In genomic region chr20:18188446-18188845, GRCh38 we compare ENCODE assay signal across 18 cellular contexts. TPM values are rescaled to one million over a fixed set of nuclear protein-coding genes. Genes with fewer than 3 reads are reported as not detected.
DNase-seq lines count a peak whose midpoint lies in the region; ATAC-seq, FAIRE-seq and TF ChIP-seq lines count a peak whose summit lies in the region.
"Had no signal": no experiment of that assay in that cellular context is flagged by ENCODE, and none has a peak within 500 bp of the region (broad histone marks: within the 10 kb centered on the region; RNA-seq: fewer than 3 reads in every experiment).

No MANE protein-coding gene starts in this region.

- H3K27ac ChIP-seq in right cardiac atrium (ENCODE audit: low read length) = no peak overlapping the region
- H3K27ac ChIP-seq in astrocyte (ENCODE audit: low read depth, low read length) = no peak overlapping the region
- H3K27ac ChIP-seq in smooth muscle cell (ENCODE audit: low read depth) = no peak overlapping the region

- ATAC-seq in Right ventricle myocardium superior (ENCODE audit: poor library complexity) = peak; percentile 53
- no peak for ATAC-seq in right cardiac atrium
- no peak for ATAC-seq in GM19455 (IDR thresholded peaks at IDR 0.05; ENCODE audit: unreplicated experiment)
- ATAC-seq in GM18520 (IDR thresholded peaks at IDR 0.05; ENCODE audit: unreplicated experiment) = no peak

- no peaks in the 10 kb centered on the region for H3K27me3 Mint-ChIP-seq in astrocyte (ENCODE audit: low read depth, unreplicated experiment)
- H3K27me3 Mint-ChIP-seq: CD4-positive, alpha-beta memory T cell had no signal

- H3K4me1 ChIP-seq in right cardiac atrium (ENCODE audit: control insufficient read depth, insufficient read depth, low read length) (no peaks in the 10 kb centered on the region), astrocyte (ENCODE audit: insufficient read depth, low read length) (no peaks in the 10 kb centered on the region), smooth muscle cell (ENCODE audit: low read depth) (no peaks in the 10 kb centered on the region)
- H3K4me1 ChIP-seq: BE2C had no signal

- FAIRE-seq in astrocyte (lab: Jason Lieb, UNC) (no peak), RCC 7860 (lab: Jason Lieb, UNC) (no peak)

- peaks cover 12% of the 10 kb centered on the region for H3K36me3 Mint-ChIP-seq in astrocyte (ENCODE audit: low read depth, unreplicated experiment)

- 49% methylated on average over 3 of the region's 3 CpGs for WGBS in right cardiac atrium
- WGBS in smooth muscle cell (ENCODE audit: low lambda C conversion rate) = 57% methylated on average over 3 of the region's 3 CpGs

- H3K4me2 ChIP-seq in astrocyte (ENCODE audit: low read length) (no peak overlapping the region), smooth muscle cell (no peak overlapping the region)

- H3K4me1 Mint-ChIP-seq in astrocyte (ENCODE audit: low read depth, unreplicated experiment) = no peaks in the 10 kb centered on the region
- H3K4me1 Mint-ChIP-seq: H9 had no signal

- DNase-seq in Right ventricle myocardium superior (no peak), right cardiac atrium (no peak), astrocyte (ENCODE audit: low read depth) (peak; percentile 14), iris pigment epithelial cell (ENCODE audit: low read depth) (peak; percentile 57), RCC 7860 (ENCODE audit: low spot score) (no peak), smooth muscle cell (lab: John Stamatoyannopoulos, UW; ENCODE audit: unreplicated experiment) (no peak)
- DNase-seq: BE2C; CD4-positive, alpha-beta memory T cell; DND-41; GDM1; H9; NCI-H1417; NCI-H2029; NCI-H2171 treated with DMSO at 0.1 percent for 48 hours; NCI-H774; SHP77 had no signal

- intact Hi-C loops in Right ventricle myocardium superior (cut with DNase I) = no loop called here
- intact Hi-C loops in right cardiac atrium (cut with DNase I) = no loop called here

- H3K36me3 ChIP-seq in astrocyte (ENCODE audit: insufficient read depth, low read length) (peaks cover 18% of the 10 kb centered on the region), smooth muscle cell (ENCODE audit: low read depth) (peaks cover 4% of the 10 kb centered on the region)

- H3K9me3 ChIP-seq in right cardiac atrium (ENCODE audit: control insufficient read depth, low read length) (no peaks in the 10 kb centered on the region), astrocyte (ENCODE audit: insufficient read depth, low read depth, low read length) (no peaks in the 10 kb centered on the region), smooth muscle cell (replicated peaks; ENCODE audit: low read depth) (no peaks in the 10 kb centered on the region)
- H3K9me3 ChIP-seq: BE2C had no signal

- H3K4me3 Mint-ChIP-seq in astrocyte (ENCODE audit: unreplicated experiment) = no peak overlapping the region
- H3K4me3 Mint-ChIP-seq: CD4-positive, alpha-beta memory T cell; H9 had no signal

- no peak overlapping the region for H3K4me3 ChIP-seq in right cardiac atrium (ENCODE audit: low read length)
- H3K4me3 ChIP-seq in astrocyte (ENCODE audit: insufficient read depth, low read depth, low read length) = no peak overlapping the region
- no peak overlapping the region for H3K4me3 ChIP-seq in smooth muscle cell

- H2AFZ ChIP-seq in astrocyte (ENCODE audit: low read depth, low read length) = no peak overlapping the region
- H2AFZ ChIP-seq in smooth muscle cell (ENCODE audit: low read depth) = no peak overlapping the region

- TF ChIP-seq CTCF in astrocyte (IDR thresholded peaks at IDR 0.05; ENCODE audit: insufficient read depth, low read depth, low read length) = no peak
- no peak for TF ChIP-seq CTCF in smooth muscle cell (IDR thresholded peaks at IDR 0.05; ENCODE audit: borderline replicate concordance, insufficient read depth, poor library complexity, severe bottlenecking)

- peak overlapping the region; percentile 5 for H3K27ac Mint-ChIP-seq in astrocyte (ENCODE audit: unreplicated experiment)
- H3K27ac Mint-ChIP-seq: H9 had no signal

- no peak overlapping the region for H3K9ac ChIP-seq in astrocyte (ENCODE audit: low read length)
- no peak overlapping the region for H3K9ac ChIP-seq in smooth muscle cell (ENCODE audit: low read depth)

- no peaks in the 10 kb centered on the region for H3F3A ChIP-seq in smooth muscle cell (ENCODE audit: low read depth)

- no peaks in the 10 kb centered on the region for H3K9me3 Mint-ChIP-seq in astrocyte (ENCODE audit: unreplicated experiment)
- H3K9me3 Mint-ChIP-seq: CD4-positive, alpha-beta memory T cell; H9 had no signal

- no peaks in the 10 kb centered on the region for H3K79me2 ChIP-seq in astrocyte (ENCODE audit: insufficient read depth, low read length)
- H3K79me2 ChIP-seq in smooth muscle cell (ENCODE audit: low read depth) = no peaks in the 10 kb centered on the region

- H3K27me3 ChIP-seq in right cardiac atrium (ENCODE audit: control insufficient read depth, insufficient read depth) = no peaks in the 10 kb centered on the region
- no peaks in the 10 kb centered on the region for H3K27me3 ChIP-seq in astrocyte (ENCODE audit: insufficient read depth, low read length)
- no peaks in the 10 kb centered on the region for H3K27me3 ChIP-seq in smooth muscle cell (ENCODE audit: low read depth)
- H3K27me3 ChIP-seq: BE2C had no signal

- no peaks in the 10 kb centered on the region for H4K20me1 ChIP-seq in astrocyte (ENCODE audit: insufficient read depth, low read length)
- no peaks in the 10 kb centered on the region for H4K20me1 ChIP-seq in smooth muscle cell (ENCODE audit: low read depth)

RNA-seq across cellular contexts. Expression of gene KAT14, which starts 50.8 kb away (rescaled TPM):
- 11.6 TPM for total RNA-seq in Right ventricle myocardium superior
- total RNA-seq in right cardiac atrium = 10 to 100 TPM in 3 of 4 donors, 1 to 10 TPM in 1; 9.0 to 14.5 (median 13.4) TPM
- 7.3 TPM for polyA plus RNA-seq in right cardiac atrium
- 8.4 and 10.0 TPM in 2 replicates for total RNA-seq in astrocyte
- total RNA-seq in smooth muscle cell = 7.1 and 14.7 TPM in 2 replicates
- polyA plus RNA-seq in smooth muscle cell = 7.0 and 7.9 TPM in 2 replicates

RNA-seq across cellular contexts. Expression of gene PET117, which starts 50.8 kb away (rescaled TPM):
- 12.0 TPM for total RNA-seq in Right ventricle myocardium superior
- total RNA-seq in right cardiac atrium = 10 to 100 TPM in 2 of 4 donors, 1 to 10 TPM in 2; 9.4 to 10.9 (median 10.1) TPM
- 11.4 TPM for polyA plus RNA-seq in right cardiac atrium
- total RNA-seq in astrocyte = 8.6 and 10.7 TPM in 2 replicates
- total RNA-seq in smooth muscle cell = 5.5 and 9.6 TPM in 2 replicates
- 8.6 and 10.1 TPM in 2 replicates for polyA plus RNA-seq in smooth muscle cell

Comparison
In these comparisons a context has a peak if more than half of its experiments do, and no peak if none do; other contexts are left out.
1. DNase-seq: peak in astrocyte (single experiment) and iris pigment epithelial cell (single experiment); none in Right ventricle myocardium superior (single experiment), right cardiac atrium (0 of 3), RCC 7860 (single experiment) and smooth muscle cell (single experiment).